Comparison of ENCODE assay signal across 23 cellular contexts in the genomic region with DNA sequence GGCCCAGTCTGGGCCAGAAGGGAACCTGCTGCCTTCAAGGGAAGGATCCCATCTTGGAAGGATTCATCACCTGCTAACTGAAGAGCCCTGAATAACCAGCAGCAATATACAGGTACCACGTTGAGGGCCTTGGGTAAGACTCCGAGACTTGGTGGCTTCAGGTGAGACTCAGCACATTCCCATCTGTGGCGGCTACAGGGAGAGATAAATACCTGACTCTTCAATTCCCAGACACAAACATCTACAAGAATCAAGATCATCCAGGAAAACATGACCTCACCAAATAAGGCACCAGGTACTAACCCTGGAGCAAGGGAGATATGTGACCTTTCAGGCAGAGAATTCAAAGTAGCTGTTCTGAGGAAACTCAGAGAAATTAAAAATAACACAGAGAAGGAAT.
"Had no signal": no experiment of that assay in that cellular context is flagged by ENCODE, and none has a peak within 500 bp of the region (broad histone marks: within the 10 kb centered on the region; RNA-seq: fewer than 3 reads in every experiment).

No MANE protein-coding gene starts in this region.

- H3K9me3 ChIP-seq: colonic mucosa, esophagus squamous epithelium, gastrocnemius medialis had no signal

- DNase-seq: colonic mucosa; cortex of kidney; dermis blood vessel endothelial cell; dorsolateral prefrontal cortex; effector CD4-positive, alpha-beta T cell; effector CD8-positive, alpha-beta T cell; effector memory CD4-positive, alpha-beta T cell; effector memory CD8-positive, alpha-beta T cell; endodermal cell; erythroblast; esophagus squamous epithelium; foreskin fibroblast; foreskin keratinocyte; foreskin melanocyte; gastrocnemius medialis; glutamatergic neuron; head of caudate nucleus; heart left ventricle; heart right ventricle had no signal

- H3K27ac ChIP-seq: colonic mucosa, coronary artery, dorsolateral prefrontal cortex, epithelial cell of prostate, esophagus muscularis mucosa, esophagus squamous epithelium, foreskin keratinocyte, gastrocnemius medialis, gastroesophageal sphincter, heart left ventricle, heart right ventricle had no signal

- H3K36me3 ChIP-seq: colonic mucosa, esophagus muscularis mucosa, esophagus squamous epithelium, gastrocnemius medialis, gastroesophageal sphincter, heart left ventricle, heart right ventricle had no signal

- H3K4me3 ChIP-seq: colonic mucosa, coronary artery, dorsolateral prefrontal cortex, esophagus muscularis mucosa, esophagus squamous epithelium, gastrocnemius medialis, gastroesophageal sphincter, heart left ventricle, heart right ventricle had no signal

- H3K4me1 ChIP-seq: colonic mucosa, esophagus muscularis mucosa, esophagus squamous epithelium, foreskin keratinocyte, gastrocnemius medialis, gastroesophageal sphincter, heart left ventricle, heart right ventricle had no signal

- H3K27me3 ChIP-seq: colonic mucosa, dorsolateral prefrontal cortex, esophagus muscularis mucosa, esophagus squamous epithelium, foreskin keratinocyte, gastrocnemius medialis, gastroesophageal sphincter, heart left ventricle, heart right ventricle had no signal
